Comparison of ENCODE assay signal across 29 cellular contexts in the genomic region with DNA sequence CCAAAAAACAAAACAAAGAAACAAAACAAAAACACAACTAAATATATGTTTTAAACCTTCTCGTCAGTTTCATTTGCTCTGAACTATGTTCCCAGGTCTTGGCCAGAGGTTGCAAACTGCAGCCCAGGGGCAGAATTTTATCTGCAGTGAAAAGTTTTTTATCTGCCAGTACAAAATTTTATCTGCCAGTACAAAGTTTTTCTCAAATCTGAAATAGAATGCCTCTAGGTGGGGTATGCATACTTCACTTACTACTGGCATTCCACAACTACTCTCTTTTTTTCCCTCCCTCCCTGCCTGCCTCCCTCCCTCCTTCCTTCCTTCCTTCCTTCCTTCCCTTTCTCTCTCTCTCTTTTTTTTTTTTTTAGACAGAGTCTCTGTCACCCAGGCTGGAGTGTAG. TPM values are rescaled to one million over a fixed set of nuclear protein-coding genes. Genes with fewer than 3 reads are reported as not detected.
"Had no signal": no experiment of that assay in that cellular context is flagged by ENCODE, and none has a peak within 500 bp of the region (broad histone marks: within the 10 kb centered on the region; RNA-seq: fewer than 3 reads in every experiment).

No MANE protein-coding gene starts in this region.

- H3K27me3 ChIP-seq: gastroesophageal sphincter, left lung, thyroid gland had no signal

- H3K4me3 ChIP-seq: gastroesophageal sphincter, left lung, lung, thyroid gland had no signal

- H3K27ac ChIP-seq: gastroesophageal sphincter, left lung, thyroid gland had no signal

- FAIRE-seq: endothelial cell of umbilical vein, keratinocyte had no signal

- ATAC-seq: activated T-cell treated with anti-CD3 and anti-CD28 coated beads, Interleukin-2, amount 50 U/mL, for 4 hours; effector memory CD8-positive, alpha-beta T cell; esophagus mucosa; gastroesophageal sphincter; left lung; naive thymus-derived CD4-positive, alpha-beta T cell; stimulated activated naive CD8-positive, alpha-beta T cell treated with anti-CD3 and anti-CD28 coated beads, Interleukin-15, Interleukin-2, amounts not matched to agents 100 U/mL and 50 U/mL, for 24 hours had no signal

- H3K4me1 ChIP-seq: gastroesophageal sphincter, left lung had no signal

- DNase-seq: activated B cell treated with CpG ODN at 0.5 μM for 24 hours; activated CD4-positive, alpha-beta T cell treated with anti-CD3 and anti-CD28 coated beads for 4 hours; activated CD4-positive, alpha-beta T cell treated with anti-CD3 and anti-CD28 coated beads, Interleukin-2, amount 50 U/mL, for 48 hours; activated CD8-positive, alpha-beta memory T cell treated with anti-CD3 and anti-CD28 coated beads, Interleukin-2, amount 50 U/mL, for 48 hours; activated naive CD4-positive, alpha-beta T cell treated with anti-CD3 and anti-CD28 coated beads for 36 hours; activated naive CD8-positive, alpha-beta T cell treated with anti-CD3 and anti-CD28 coated beads, Interleukin-2, amount 10 ng/mL, durations not matched to agents 7 days and 5 days; activated T-cell treated with anti-CD3 and anti-CD28 coated beads, Interleukin-2, amount 50 U/mL, for 4 hours; dermis blood vessel endothelial cell; effector memory CD8-positive, alpha-beta T cell; left lung; naive thymus-derived CD4-positive, alpha-beta T cell; occipital lobe; retina; stimulated activated CD4-positive, alpha-beta T cell treated with anti-CD3 and anti-CD28 coated beads, Interleukin-12 subunit alpha, Interleukin-12 subunit beta, amount 100 ng/mL, for 4 hours; stimulated activated CD4-positive, alpha-beta T cell treated with anti-CD3 and anti-CD28 coated beads, Interleukin-4, amount 100 ng/mL, for 4 hours; stimulated activated naive CD8-positive, alpha-beta T cell treated with anti-CD3 and anti-CD28 coated beads, Interleukin-15, Interleukin-2, amounts not matched to agents 100 U/mL and 50 U/mL, for 24 hours; T1000 had no signal

- H3K36me3 ChIP-seq: gastroesophageal sphincter, left lung, thyroid gland had no signal

- H3K9me3 ChIP-seq: gastroesophageal sphincter, left lung, thyroid gland had no signal

RNA-seq across cellular contexts. Expression of gene CLDN3, which starts 9.4 kb away (rescaled TPM):
- total RNA-seq: activated B cell treated with CpG ODN at 0.5 μM for 24 hours; activated CD8-positive, alpha-beta memory T cell treated with anti-CD3 and anti-CD28 coated beads for 36 hours; activated naive CD4-positive, alpha-beta T cell treated with anti-CD3 and anti-CD28 coated beads for 36 hours; activated naive CD8-positive, alpha-beta T cell treated with anti-CD3 and anti-CD28 coated beads, Interleukin-2, amount 10 ng/mL, durations not matched to agents 7 days and 5 days; activated T-helper 2 cell treated with anti-CD3 and anti-CD28 coated beads, Interferon-gamma antibody, Interleukin-2, Interleukin-4, amounts not matched to agents 10 μg/mL and 5 μg/mL and 100 μg/mL, durations not matched to agents 14 hours and 24 hours and 36 hours; cardiac septum; mesenteric fat pad; naive thymus-derived CD4-positive, alpha-beta T cell; occipital lobe; posterior vena cava; subcutaneous adipose tissue had no signal
- polyA plus RNA-seq: keratinocyte; naive thymus-derived CD4-positive, alpha-beta T cell had no signal

RNA-seq across cellular contexts. Expression of gene CLDN4, which starts 51.3 kb away (rescaled TPM):
- total RNA-seq: activated B cell treated with CpG ODN at 0.5 μM for 24 hours; activated CD8-positive, alpha-beta memory T cell treated with anti-CD3 and anti-CD28 coated beads for 36 hours; activated T-helper 2 cell treated with anti-CD3 and anti-CD28 coated beads, Interferon-gamma antibody, Interleukin-2, Interleukin-4, amounts not matched to agents 10 μg/mL and 5 μg/mL and 100 μg/mL, durations not matched to agents 14 hours and 24 hours and 36 hours; cardiac septum had no signal
